In the genomic region with DNA sequence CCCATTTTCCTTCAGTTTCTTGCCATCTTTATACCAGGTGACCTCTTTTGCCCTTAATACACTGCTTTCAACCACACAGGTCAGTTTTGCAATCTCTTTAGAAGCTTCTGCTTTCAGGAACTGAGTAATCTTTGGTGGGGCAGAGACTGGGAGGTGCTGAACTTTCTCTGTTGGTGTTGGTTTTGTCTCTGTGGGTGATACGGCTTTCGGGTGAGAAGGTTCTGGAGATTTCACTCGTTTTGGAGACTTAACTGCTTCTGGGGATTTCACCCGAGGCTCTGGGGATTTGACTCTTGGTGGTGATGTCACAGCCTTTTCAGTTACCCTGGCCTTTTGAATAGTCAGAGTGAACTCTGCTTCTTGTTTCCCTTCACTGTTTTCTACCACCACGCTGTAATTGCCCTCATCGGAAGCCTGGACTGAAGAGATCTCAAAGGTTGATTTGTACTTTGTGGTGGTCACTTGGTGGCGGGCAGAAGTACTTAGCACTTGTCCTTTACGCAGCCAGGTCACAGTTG, we compare ENCODE assay signal across 8 cellular contexts. TPM values are rescaled to one million over a fixed set of nuclear protein-coding genes. Genes with fewer than 3 reads are reported as not detected.
A peak's percentile ranks its signal among the peaks of the same experiment; 100 is the strongest.
DNase-seq lines count a peak whose midpoint lies in the region; ATAC-seq and TF ChIP-seq lines count a peak whose summit lies in the region.

No MANE protein-coding gene starts in this region.

- CTCF ChIA-PET in CD8-positive, alpha-beta T cell (lab: Charles Lee) = no interaction called here

- TF ChIP-seq POLR2A in NB4 (IDR thresholded peaks at IDR 0.05; ENCODE audit: extremely low read depth, insufficient read length) = no peak

- H3K27me3 ChIP-seq in lung (ENCODE audit: control insufficient read depth, insufficient read depth) = no peaks in the 10 kb centered on the region
- no peaks in the 10 kb centered on the region for H3K27me3 ChIP-seq in CD8-positive, alpha-beta T cell (ENCODE audit: insufficient read depth, low read length)

- no peaks in the 10 kb centered on the region for H3K9me3 Mint-ChIP-seq in CD8-positive, alpha-beta T cell

- H3K27ac ChIP-seq in lung (ENCODE audit: low read depth in 1 of 2, low read length in 1 of 2) = peak overlapping the region in 1 of 2 donors; percentile 63
- no peak overlapping the region for H3K27ac ChIP-seq in CD8-positive, alpha-beta T cell (ENCODE audit: low read depth, low read length)

- H3K36me3 Mint-ChIP-seq in CD8-positive, alpha-beta T cell = peaks cover 87% of the 10 kb centered on the region

- peak; percentile 95 for ATAC-seq in GM18867 (IDR thresholded peaks at IDR 0.05; ENCODE audit: unreplicated experiment)
- ATAC-seq in GM21825 (IDR thresholded peaks at IDR 0.05; ENCODE audit: unreplicated experiment) = peak; percentile 97
- ATAC-seq in lung (ENCODE audit: insufficient read depth, low FRiP score) = peak; percentile 33
- no peak for ATAC-seq in CD8-positive, alpha-beta T cell

- 29 to 70% methylated on average over 8 of the region's 8 CpGs for WGBS in lung, 2 donors

- H3K4me1 ChIP-seq in lung (ENCODE audit: control insufficient read depth in 2 of 2, insufficient read depth in 2 of 2, low read length in 2 of 2) = no peaks in the 10 kb centered on the region
- no peaks in the 10 kb centered on the region for H3K4me1 ChIP-seq in CD8-positive, alpha-beta T cell (ENCODE audit: insufficient read depth, low read length)

- H3K27ac Mint-ChIP-seq in CD8-positive, alpha-beta T cell = no peak overlapping the region

- peak; percentile 93 for DNase-seq in NB4 (ENCODE audit: low read depth)
- DNase-seq in lung (ENCODE audit: low spot score) = no peak
- DNase-seq in mucosa of gallbladder (ENCODE audit: low spot score) = no peak
- DNase-seq in C1 segment of cervical spinal cord (lab: John Stamatoyannopoulos, UW) = no peak
- no peak for DNase-seq in CD8-positive, alpha-beta T cell
- DNase-seq in NCI-H2227 treated with DMSO at 0.1 percent for 48 hours (lab: John Stamatoyannopoulos, UW) = no peak

- TF ChIP-seq CTCF in NB4 (IDR thresholded peaks at IDR 0.05; ENCODE audit: low read depth, low read length) (no peak), lung (IDR thresholded peaks at IDR 0.05; ENCODE audit: control extremely low read depth, extremely low read depth) (no peak)
- no peak for TF ChIP-seq CTCF in CD8-positive, alpha-beta T cell (IDR thresholded peaks at IDR 0.05)

- POLR2A ChIA-PET in CD8-positive, alpha-beta T cell (lab: Charles Lee) = no interaction called here

- H3K9me3 ChIP-seq in lung (ENCODE audit: control insufficient read depth in 2 of 2, insufficient read depth in 1 of 2, low read length in 1 of 2) = no peaks in the 10 kb centered on the region
- H3K9me3 ChIP-seq in CD8-positive, alpha-beta T cell (ENCODE audit: low read length) = no peaks in the 10 kb centered on the region

- intact Hi-C loops in CD8-positive, alpha-beta T cell (cut with DNase I, micrococcal nuclease) = no loop called here

- H3K4me3 Mint-ChIP-seq in CD8-positive, alpha-beta T cell = no peak overlapping the region

- H3K27me3 Mint-ChIP-seq in CD8-positive, alpha-beta T cell (ENCODE audit: low read depth) = no peaks in the 10 kb centered on the region

- H3K4me1 Mint-ChIP-seq in CD8-positive, alpha-beta T cell (ENCODE audit: low read depth) = peaks cover 34% of the 10 kb centered on the region

- peaks cover 15 to 60% of the 10 kb centered on the region in 2 donors for H3K36me3 ChIP-seq in lung (ENCODE audit: control insufficient read depth in 2 of 2, insufficient read depth in 2 of 2, low read length in 2 of 2)
- peaks cover 16% of the 10 kb centered on the region for H3K36me3 ChIP-seq in CD8-positive, alpha-beta T cell (ENCODE audit: insufficient read depth, low read length)

- H3K4me3 ChIP-seq in NB4 (ENCODE audit: low read depth, low read length) (peak overlapping the region; percentile 52), lung (no peak overlapping the region)
- no peak overlapping the region for H3K4me3 ChIP-seq in CD8-positive, alpha-beta T cell (ENCODE audit: low read depth, low read length)

RNA-seq across cellular contexts. Expression of a gene that starts 50.4 kb away (rescaled TPM):
- total RNA-seq in lung = 10 to 100 TPM; 17.4 to 23.7 TPM
- 1 to 10 TPM; 2.8 to 7.3 TPM for polyA plus RNA-seq in lung
- 37.4 TPM for total RNA-seq in mucosa of gallbladder
- total RNA-seq in CD8-positive, alpha-beta T cell = 10 to 100 TPM; 27.6 to 29.3 TPM

RNA-seq across cellular contexts. Expression of a gene that starts 52.3 kb away (rescaled TPM):
- total RNA-seq in lung (10 to 100 TPM in 1 of 2 donors, 1 to 10 TPM in 1; 7.7 to 53.3 TPM), mucosa of gallbladder (9.1 TPM)
- 1 to 10 TPM; 6.6 to 7.7 TPM for polyA plus RNA-seq in lung
- total RNA-seq in CD8-positive, alpha-beta T cell = under 1 TPM; 0.69 to 0.79 TPM
